In the genomic region with DNA sequence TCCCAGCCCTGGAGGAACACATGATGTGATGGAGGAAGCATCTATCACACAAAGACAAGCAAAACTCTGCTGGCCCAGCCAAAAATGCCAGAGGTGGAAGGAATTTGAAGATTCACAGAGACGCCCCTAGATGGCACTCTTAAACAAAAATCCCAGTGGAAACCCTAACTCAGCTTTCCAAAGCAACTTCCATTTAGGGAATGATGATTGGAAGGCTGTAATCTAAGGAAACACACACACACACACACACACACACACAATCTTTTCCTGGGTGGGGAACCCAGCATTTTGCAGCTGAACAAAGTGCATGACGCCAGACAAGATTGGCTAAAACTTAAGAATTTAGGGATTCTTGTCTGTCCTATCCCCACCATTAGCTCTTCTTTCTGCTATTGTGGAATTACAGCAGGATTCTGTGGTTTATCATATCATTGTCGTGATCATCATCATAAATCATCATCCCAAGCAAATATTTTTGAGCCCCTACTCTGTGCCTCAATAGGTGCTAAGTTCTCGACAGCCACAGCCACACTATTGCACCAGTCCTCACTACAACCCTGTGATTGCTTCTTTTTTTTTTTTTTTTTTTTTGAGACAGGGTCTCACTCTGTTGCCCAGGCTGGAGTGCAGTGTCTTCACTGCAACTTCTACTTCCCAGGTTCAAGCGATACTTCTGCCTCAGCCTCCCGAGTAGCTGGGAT, we compare ENCODE assay signal across 1 cellular context.
A peak's percentile ranks its signal among the peaks of the same experiment; 100 is the strongest.
TF ChIP-seq lines count a peak whose summit lies in the region.

No MANE protein-coding gene starts in this region.

TF ChIP-seq in HCT116, 20 proteins besides CTCF, POLR2A, EP300 and RAD21 (continued from another document):
- peak; percentile 51 for TF ChIP-seq YY1 (IDR thresholded peaks at IDR 0.05; ENCODE audit: extremely low read depth, insufficient replicate concordance, low read depth, low read length)
- TF ChIP-seq, protein P1, sequence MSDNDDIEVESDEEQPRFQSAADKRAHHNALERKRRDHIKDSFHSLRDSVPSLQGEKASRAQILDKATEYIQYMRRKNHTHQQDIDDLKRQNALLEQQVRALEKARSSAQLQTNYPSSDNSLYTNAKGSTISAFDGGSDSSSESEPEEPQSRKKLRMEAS (IDR thresholded peaks at IDR 0.05): no peak
- no peak for TF ChIP-seq EZH2 (IDR thresholded peaks at IDR 0.05)
- TF ChIP-seq, protein P2, sequence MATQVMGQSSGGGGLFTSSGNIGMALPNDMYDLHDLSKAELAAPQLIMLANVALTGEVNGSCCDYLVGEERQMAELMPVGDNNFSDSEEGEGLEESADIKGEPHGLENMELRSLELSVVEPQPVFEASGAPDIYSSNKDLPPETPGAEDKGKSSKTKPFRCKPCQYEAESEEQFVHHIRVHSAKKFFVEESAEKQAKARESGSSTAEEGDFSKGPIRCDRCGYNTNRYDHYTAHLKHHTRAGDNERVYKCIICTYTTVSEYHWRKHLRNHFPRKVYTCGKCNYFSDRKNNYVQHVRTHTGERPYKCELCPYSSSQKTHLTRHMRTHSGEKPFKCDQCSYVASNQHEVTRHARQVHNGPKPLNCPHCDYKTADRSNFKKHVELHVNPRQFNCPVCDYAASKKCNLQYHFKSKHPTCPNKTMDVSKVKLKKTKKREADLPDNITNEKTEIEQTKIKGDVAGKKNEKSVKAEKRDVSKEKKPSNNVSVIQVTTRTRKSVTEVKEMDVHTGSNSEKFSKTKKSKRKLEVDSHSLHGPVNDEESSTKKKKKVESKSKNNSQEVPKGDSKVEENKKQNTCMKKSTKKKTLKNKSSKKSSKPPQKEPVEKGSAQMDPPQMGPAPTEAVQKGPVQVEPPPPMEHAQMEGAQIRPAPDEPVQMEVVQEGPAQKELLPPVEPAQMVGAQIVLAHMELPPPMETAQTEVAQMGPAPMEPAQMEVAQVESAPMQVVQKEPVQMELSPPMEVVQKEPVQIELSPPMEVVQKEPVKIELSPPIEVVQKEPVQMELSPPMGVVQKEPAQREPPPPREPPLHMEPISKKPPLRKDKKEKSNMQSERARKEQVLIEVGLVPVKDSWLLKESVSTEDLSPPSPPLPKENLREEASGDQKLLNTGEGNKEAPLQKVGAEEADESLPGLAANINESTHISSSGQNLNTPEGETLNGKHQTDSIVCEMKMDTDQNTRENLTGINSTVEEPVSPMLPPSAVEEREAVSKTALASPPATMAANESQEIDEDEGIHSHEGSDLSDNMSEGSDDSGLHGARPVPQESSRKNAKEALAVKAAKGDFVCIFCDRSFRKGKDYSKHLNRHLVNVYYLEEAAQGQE (IDR thresholded peaks at IDR 0.05; ENCODE audit: low read depth): no peak
